In the genomic region with DNA sequence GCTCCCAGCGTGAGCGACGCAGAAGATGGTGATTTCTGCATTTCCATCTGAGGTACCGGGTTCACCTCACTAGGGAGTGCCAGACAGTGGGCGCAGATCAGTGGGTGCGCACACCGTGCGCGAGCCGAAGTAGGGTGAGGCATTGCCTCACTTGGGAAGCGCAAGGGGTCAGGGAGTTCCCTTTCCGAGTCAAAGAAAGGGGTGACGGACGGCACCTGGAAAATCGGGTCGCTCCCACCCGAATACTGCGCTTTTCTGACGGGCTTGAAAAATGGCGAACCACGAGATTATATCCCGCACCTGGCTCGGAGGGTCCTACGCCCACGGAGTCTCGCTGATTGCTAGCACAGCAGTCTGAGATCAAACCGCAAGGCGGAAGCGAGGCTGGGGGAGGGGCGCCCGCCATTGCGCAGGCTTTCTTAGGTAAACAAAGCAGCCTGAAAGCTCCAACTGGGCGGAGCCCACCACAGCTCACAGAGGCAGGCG, we compare ENCODE assay signal across 7 cellular contexts.
DNase-seq lines count a peak whose midpoint lies in the region; FAIRE-seq and TF ChIP-seq lines count a peak whose summit lies in the region.
"Not testable (repeated sequence)": the region's sequence is repeated elsewhere in the genome, so short reads cannot be mapped to it uniquely, and the experiment has no call there.

No MANE protein-coding gene starts in this region.

- not testable (repeated sequence) for H3K4me1 ChIP-seq in kidney (ENCODE audit: control insufficient read depth in 1 of 2, insufficient read depth in 1 of 2, low read depth in 1 of 2, low read length in 2 of 2)

- not testable (repeated sequence) for H3K9ac ChIP-seq in kidney (ENCODE audit: low read length in 2 of 2)

- not testable (repeated sequence) for H3K9me3 ChIP-seq in kidney (ENCODE audit: control insufficient read depth in 1 of 2, low read length in 2 of 2)

- DNase-seq in ELF-1 (ENCODE audit: low read depth, low spot score) (peak; percentile 86), NCI-H1105 (lab: John Stamatoyannopoulos, UW) (peak; percentile 10), NCI-H510A treated with DMSO at 0.1 percent for 48 hours (lab: John Stamatoyannopoulos, UW) (peak; percentile 31), SK-N-DZ (ENCODE audit: low spot score) (peak; percentile 35), fibroblast of villous mesenchyme (ENCODE audit: low read depth) (peak; percentile 3), kidney (peak; percentile 39), posterior vena cava (ENCODE audit: low spot score) (peak; percentile 77)

- H3K36me3 ChIP-seq in kidney (ENCODE audit: control insufficient read depth in 1 of 2, insufficient read depth in 2 of 2, low read length in 2 of 2), result not testable (repeated sequence)

- H3K4me3 ChIP-seq in fibroblast of villous mesenchyme (ENCODE audit: low read depth, low read length); kidney (ENCODE audit: low read length in 2 of 2): not testable (repeated sequence)

- not testable (repeated sequence) for TF ChIP-seq CTCF in fibroblast of villous mesenchyme (IDR thresholded peaks at IDR 0.05; ENCODE audit: insufficient read depth, low read depth, low read length); kidney (IDR thresholded peaks at IDR 0.05; ENCODE audit: borderline replicate concordance, extremely low read depth, insufficient read depth)

- not testable (repeated sequence) for H3K27ac ChIP-seq in kidney (ENCODE audit: low read depth in 2 of 2, low read length in 2 of 2)

- FAIRE-seq in kidney (lab: Jason Lieb, UNC), result not testable (repeated sequence)

- intact Hi-C loops in kidney (cut with DNase I); posterior vena cava (cut with DNase I): not testable (repeated sequence)

Comparison
In these comparisons a context has a peak if more than half of its experiments do, and no peak if none do; other contexts are left out.
1. DNase-seq: peak in every context shown above with its lines; median percentile 86 in ELF-1; 77 in posterior vena cava; 39 in kidney; 35 in SK-N-DZ; 31 in NCI-H510A treated with DMSO at 0.1 percent for 48 hours; 10 in NCI-H1105; 3 in fibroblast of villous mesenchyme.